ENCODE assay signal across 18 cellular contexts in the genomic region with DNA sequence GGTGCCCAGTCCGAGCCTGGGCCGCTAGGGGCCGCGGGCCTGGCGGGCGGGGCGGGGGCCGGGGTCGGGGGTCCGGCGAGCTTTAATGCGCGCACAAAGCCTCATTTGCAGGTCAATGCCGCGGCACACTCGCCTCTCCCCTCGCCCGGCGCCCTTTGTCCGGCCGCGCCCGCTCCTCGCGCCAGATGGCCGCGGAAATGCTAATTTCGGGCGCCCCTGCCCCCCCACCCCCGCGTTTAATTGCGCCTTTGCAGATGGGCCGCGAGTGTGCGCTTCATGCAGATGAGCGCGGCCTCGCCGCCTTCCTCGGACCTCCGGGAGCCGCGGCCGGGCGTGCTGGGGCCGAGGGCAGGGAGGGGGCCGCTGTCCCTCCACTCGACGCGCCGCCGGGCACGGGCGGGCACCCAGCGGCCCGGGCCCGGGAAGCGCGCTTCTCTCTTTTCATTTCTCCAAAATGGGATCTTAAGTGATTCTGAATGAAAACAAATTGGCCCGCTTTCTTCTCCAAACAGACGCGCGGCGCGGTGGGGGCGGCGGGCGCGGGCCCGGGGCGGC. TPM values are rescaled to one million over a fixed set of nuclear protein-coding genes. Genes with fewer than 3 reads are reported as not detected.
A peak's percentile ranks its signal among the peaks of the same experiment; 100 is the strongest.
DNase-seq lines count a peak whose midpoint lies in the region; ATAC-seq and TF ChIP-seq lines count a peak whose summit lies in the region.
"Had no signal": no experiment of that assay in that cellular context is flagged by ENCODE, and none has a peak within 500 bp of the region (broad histone marks: within the 10 kb centered on the region; RNA-seq: fewer than 3 reads in every experiment).

No MANE protein-coding gene starts in this region.

- H3K9me3 ChIP-seq in Caco-2 (no peaks in the 10 kb centered on the region), hepatocyte (ENCODE audit: low read depth) (no peaks in the 10 kb centered on the region), psoas muscle (no peaks in the 10 kb centered on the region), OCI-LY7 (ENCODE audit: low read length) (no peaks in the 10 kb centered on the region)
- H3K9me3 ChIP-seq: uterus had no signal

- no peak overlapping the region for H3K27ac Mint-ChIP-seq in Caco-2 (ENCODE audit: unreplicated experiment)
- H3K27ac Mint-ChIP-seq: activated naive CD4-positive, alpha-beta T cell treated with anti-CD3 and anti-CD28 coated beads, Interleukin-2, amount 50 U/mL, for 24 hours; activated T-cell treated with anti-CD3 and anti-CD28 coated beads, Interleukin-2, amount 50 U/mL, for 24 hours; effector memory CD8-positive, alpha-beta T cell had no signal

- ATAC-seq in psoas muscle, result no peak
- ATAC-seq in GM18502 (IDR thresholded peaks at IDR 0.05; ENCODE audit: poor library complexity, unreplicated experiment), result no peak
- no peak for ATAC-seq in HG03045 (IDR thresholded peaks at IDR 0.05; ENCODE audit: unreplicated experiment)
- ATAC-seq: effector memory CD8-positive, alpha-beta T cell had no signal

- H3K4me1 ChIP-seq in Caco-2 (peaks cover 11% of the 10 kb centered on the region), hepatocyte (ENCODE audit: insufficient read depth) (peaks cover 20% of the 10 kb centered on the region), psoas muscle (no peaks in the 10 kb centered on the region), OCI-LY7 (ENCODE audit: insufficient read depth, low read length, poor library complexity, severe bottlenecking) (no peaks in the 10 kb centered on the region)

- no peaks in the 10 kb centered on the region for H3K9me3 Mint-ChIP-seq in Caco-2 (ENCODE audit: unreplicated experiment)
- H3K9me3 Mint-ChIP-seq: activated naive CD4-positive, alpha-beta T cell treated with anti-CD3 and anti-CD28 coated beads, Interleukin-2, amount 50 U/mL, for 24 hours; activated T-cell treated with anti-CD3 and anti-CD28 coated beads, Interleukin-2, amount 50 U/mL, for 24 hours; effector memory CD8-positive, alpha-beta T cell had no signal

- BruUV-seq in Caco-2 (replicated peaks; lab: Mats Ljungman, UMichigan), result no TSS peak
- no TSS peak for BruUV-seq in OCI-LY7 (replicated peaks; lab: Mats Ljungman, UMichigan)

- peak overlapping the region; percentile 86 for H3K4me2 ChIP-seq in hepatocyte
- H3K4me2 ChIP-seq in OCI-LY7 (ENCODE audit: low read length), result no peak overlapping the region

- CTCF ChIA-PET in Caco-2 (lab: Charles Lee) (no interaction called here), OCI-LY7 (lab: Charles Lee; ENCODE audit: unreplicated experiment) (no interaction called here)

- no peaks in the 10 kb centered on the region for H3K27me3 Mint-ChIP-seq in Caco-2 (ENCODE audit: insufficient read depth, unreplicated experiment)

- no peak overlapping the region for H3K4me3 Mint-ChIP-seq in Caco-2 (ENCODE audit: unreplicated experiment)
- H3K4me3 Mint-ChIP-seq: activated naive CD4-positive, alpha-beta T cell treated with anti-CD3 and anti-CD28 coated beads, Interleukin-2, amount 50 U/mL, for 24 hours; activated T-cell treated with anti-CD3 and anti-CD28 coated beads, Interleukin-2, amount 50 U/mL, for 24 hours; effector memory CD8-positive, alpha-beta T cell had no signal

- H3K36me3 ChIP-seq in Caco-2 (ENCODE audit: control insufficient read depth, insufficient read depth, low read length) (no peaks in the 10 kb centered on the region), hepatocyte (replicated peaks; ENCODE audit: insufficient read depth, low read depth) (no peaks in the 10 kb centered on the region), psoas muscle (ENCODE audit: insufficient read depth in 1 of 2, low read depth in 1 of 2) (no peaks in the 10 kb centered on the region), OCI-LY7 (ENCODE audit: insufficient read depth, low read length) (no peaks in the 10 kb centered on the region)
- H3K36me3 ChIP-seq: uterus had no signal

- H3K79me2 ChIP-seq in hepatocyte (no peaks in the 10 kb centered on the region), OCI-LY7 (ENCODE audit: insufficient read depth, low read depth, low read length) (no peaks in the 10 kb centered on the region)

- H3K9me2 ChIP-seq in hepatocyte (replicated peaks; ENCODE audit: insufficient read depth) (no peaks in the 10 kb centered on the region), OCI-LY7 (ENCODE audit: insufficient read depth, low read length) (no peaks in the 10 kb centered on the region)

- H4K20me1 ChIP-seq in hepatocyte (ENCODE audit: insufficient read depth, poor library complexity, severe bottlenecking) (no peaks in the 10 kb centered on the region), OCI-LY7 (ENCODE audit: insufficient read depth, low read length) (no peaks in the 10 kb centered on the region)

- DNase-seq in Caco-2 (no peak), NCI-H146 treated with DMSO at 0.1 percent for 48 hours (lab: John Stamatoyannopoulos, UW; ENCODE audit: unreplicated experiment) (peak; percentile 6), hepatocyte (ENCODE audit: low spot score) (no peak), psoas muscle (no peak), OCI-LY7 (ENCODE audit: low spot score) (no peak), mesenteric fat pad (ENCODE audit: low spot score) (no peak)
- DNase-seq: activated CD4-positive, alpha-beta T cell treated with anti-CD3 and anti-CD28 coated beads, Interleukin-2, amount 50 U/mL, for 1 hour; activated T-cell treated with anti-CD3 and anti-CD28 coated beads, Interleukin-2, amount 50 U/mL, for 24 hours; effector memory CD8-positive, alpha-beta T cell; foreskin fibroblast; NCI-H1930; occipital lobe; OCI-M1; uterus had no signal

- POLR2A ChIA-PET in Caco-2 (lab: Charles Lee) (no interaction called here), OCI-LY7 (lab: Charles Lee) (no interaction called here)

- H2AFZ ChIP-seq in hepatocyte, result peak overlapping the region; percentile 71
- no peak overlapping the region for H2AFZ ChIP-seq in OCI-LY7 (ENCODE audit: low read length)

- H3K27ac ChIP-seq in hepatocyte, result no peak overlapping the region
- H3K27ac ChIP-seq in psoas muscle, result no peak overlapping the region
- H3K27ac ChIP-seq in OCI-LY7 (ENCODE audit: low read depth, low read length, poor library complexity, severe bottlenecking), result no peak overlapping the region
- H3K27ac ChIP-seq: SK-N-MC, uterus had no signal

- H3K4me3 ChIP-seq in Caco-2 (ENCODE audit: low read depth, low read length) (peak overlapping the region; percentile 16; the same call in 1 of the 2 replicates), hepatocyte (no peak overlapping the region), psoas muscle (peak overlapping the region; percentile 42), OCI-LY7 (ENCODE audit: low read depth, low read length, poor library complexity, severe bottlenecking) (no peak overlapping the region)
- H3K4me3 ChIP-seq: SK-N-MC had no signal

- H3K4me1 Mint-ChIP-seq in Caco-2 (ENCODE audit: low read depth, unreplicated experiment), result peaks cover 21% of the 10 kb centered on the region
- H3K4me1 Mint-ChIP-seq: activated naive CD4-positive, alpha-beta T cell treated with anti-CD3 and anti-CD28 coated beads, Interleukin-2, amount 50 U/mL, for 24 hours had no signal

- TF ChIP-seq CTCF in Caco-2 (IDR thresholded peaks at IDR 0.05; ENCODE audit: insufficient read depth in 1 of 2, low read depth in 1 of 2, low read length in 1 of 2, severe bottlenecking in 1 of 2, unreplicated experiment in 1 of 2), result no peak
- no peak for TF ChIP-seq CTCF in hepatocyte (IDR thresholded peaks at IDR 0.05; ENCODE audit: poor library complexity)
- no peak for TF ChIP-seq CTCF in psoas muscle (IDR thresholded peaks at IDR 0.05)
- TF ChIP-seq CTCF in OCI-LY7 (conservative IDR thresholded peaks at IDR 0.05; ENCODE audit: low read length), result no peak

- WGBS in hepatocyte (ENCODE audit: low lambda C conversion rate, missing lambda C conversion rate), result 6% methylated on average over 23 of the region's 71 CpGs
- WGBS in psoas muscle, 3 donors, result 31 to 36% (median 33%) methylated on average over 54 to 71 of the region's 71 CpGs

- no peaks in the 10 kb centered on the region for H3K36me3 Mint-ChIP-seq in Caco-2 (ENCODE audit: insufficient read depth, unreplicated experiment)

- H3K27me3 ChIP-seq in Caco-2 (replicated peaks; ENCODE audit: control insufficient read depth, insufficient read depth, low read length), result no peaks in the 10 kb centered on the region
- no peaks in the 10 kb centered on the region for H3K27me3 ChIP-seq in hepatocyte
- H3K27me3 ChIP-seq in psoas muscle (ENCODE audit: insufficient read depth in 3 of 3, low read length in 2 of 3), result peaks cover 0 to 19% (median 7%) of the 10 kb centered on the region in 3 donors
- H3K27me3 ChIP-seq: uterus had no signal

- intact Hi-C loops in Caco-2 (cut with micrococcal nuclease; ENCODE audit: unreplicated experiment) (no loop called here), psoas muscle (cut with DNase I) (no loop called here), OCI-LY7 (cut with micrococcal nuclease; ENCODE audit: unreplicated experiment) (no loop called here)

RNA-seq across cellular contexts. Expression of a gene that starts 23.1 kb away (rescaled TPM):
- total RNA-seq in Caco-2 (2022), result 15.0 and 25.5 TPM in 2 replicates
- total RNA-seq in hepatocyte, result 411 and 470 TPM in 2 replicates
- 526 and 563 TPM in 2 replicates for polyA plus RNA-seq in hepatocyte
- 10 to 100 TPM; 14.3 to 37.7 (median 27.9) TPM for total RNA-seq in psoas muscle
- polyA plus RNA-seq in psoas muscle, result 10 to 100 TPM; 24.5 to 49.4 (median 30.7) TPM
- 0.13 TPM in 1 of 2 replicates, not detected in the other for total RNA-seq in OCI-LY7 (2014; rRNA removed; shearing (Covaris generic))
- total RNA-seq in OCI-LY7 (2022), result 0.55 and 0.59 TPM in 2 replicates
- total RNA-seq in mesenteric fat pad, result 252 TPM

Comparison
In these comparisons a context has a peak if more than half of its experiments do, and no peak if none do; other contexts are left out.
1. H3K4me3 ChIP-seq: peak in Caco-2 (single experiment) and psoas muscle (single experiment); none in hepatocyte (single experiment) and OCI-LY7 (single experiment).
2. RNA of a gene that starts 23.1 kb away (total RNA-seq): 411 to 470 TPM in hepatocyte, 252 TPM in mesenteric fat pad (single experiment), 14.3 to 37.7 TPM in psoas muscle and 15.0 to 25.5 TPM in Caco-2; 0.13 to 0.59 TPM in OCI-LY7; every median in the first group is over 4 times any median in the second.